ENCODE assay signal across 18 cellular contexts in genomic region chr4:81032174-81032551, GRCh38. TPM values are rescaled to one million over a fixed set of nuclear protein-coding genes. Genes with fewer than 3 reads are reported as not detected.
DNase-seq lines count a peak whose midpoint lies in the region; ATAC-seq and TF ChIP-seq lines count a peak whose summit lies in the region.
"Had no signal": no experiment of that assay in that cellular context is flagged by ENCODE, and none has a peak within 500 bp of the region (broad histone marks: within the 10 kb centered on the region; RNA-seq: fewer than 3 reads in every experiment).

No MANE protein-coding gene starts in this region.

- peaks cover 10% of the 10 kb centered on the region for H3K4me1 Mint-ChIP-seq in activated CD8-positive, alpha-beta memory T cell treated with anti-CD3 and anti-CD28 coated beads, Interleukin-2, amount 10 ng/mL, durations not matched to agents 7 days and 5 days
- H3K4me1 Mint-ChIP-seq in activated T-helper 17 cell treated with anti-CD3 and anti-CD28 coated beads, Interleukin-2, amount 50 U/mL, for 72 hours, result peaks cover 6% of the 10 kb centered on the region

- CTCF ChIA-PET in activated CD8-positive, alpha-beta memory T cell treated with anti-CD3 and anti-CD28 coated beads, Interleukin-2, amount 10 ng/mL, durations not matched to agents 7 days and 5 days (lab: Charles Lee), result interaction anchor here (0.6 kb wide), 1 partner anchor 1675 kb away, joined by 3 read pairs; no protein-coding TSS in a partner anchor

- H2BK120ac ChIP-seq in mesendoderm (ENCODE audit: low read depth, low read length), result no peak overlapping the region

- no peak overlapping the region for H3K18ac ChIP-seq in mesendoderm (ENCODE audit: low read length)

- H3K36me3 ChIP-seq in mesendoderm (ENCODE audit: control insufficient read depth, insufficient read depth, low read length) (no peaks in the 10 kb centered on the region), upper lobe of right lung (no peaks in the 10 kb centered on the region)
- H3K36me3 ChIP-seq: cardiac muscle cell, ovary had no signal

- no peak overlapping the region for H4K5ac ChIP-seq in mesendoderm (ENCODE audit: low read length)

- H3K56ac ChIP-seq in mesendoderm (ENCODE audit: low read length), result no peak overlapping the region

- H3K36me3 Mint-ChIP-seq in activated CD8-positive, alpha-beta memory T cell treated with anti-CD3 and anti-CD28 coated beads, Interleukin-2, amount 10 ng/mL, durations not matched to agents 7 days and 5 days, result peaks cover 1% of the 10 kb centered on the region
- no peaks in the 10 kb centered on the region for H3K36me3 Mint-ChIP-seq in activated T-helper 17 cell treated with anti-CD3 and anti-CD28 coated beads, Interleukin-2, amount 50 U/mL, for 72 hours (ENCODE audit: low read depth)

- no peaks in the 10 kb centered on the region for H3K9me3 Mint-ChIP-seq in activated CD8-positive, alpha-beta memory T cell treated with anti-CD3 and anti-CD28 coated beads, Interleukin-2, amount 10 ng/mL, durations not matched to agents 7 days and 5 days (ENCODE audit: low read depth)
- H3K9me3 Mint-ChIP-seq in activated T-helper 17 cell treated with anti-CD3 and anti-CD28 coated beads, Interleukin-2, amount 50 U/mL, for 72 hours, result no peaks in the 10 kb centered on the region
- H3K9me3 Mint-ChIP-seq: activated naive CD4-positive, alpha-beta T cell treated with anti-CD3 and anti-CD28 coated beads for 36 hours had no signal

- H3K79me1 ChIP-seq in mesendoderm (ENCODE audit: low read length), result no peaks in the 10 kb centered on the region

- intact Hi-C loops in upper lobe of right lung (cut with DNase I), result no loop called here

- H3K4me3 ChIP-seq in mesendoderm (ENCODE audit: low read length) (no peak overlapping the region), upper lobe of right lung (peak overlapping the region; percentile 49)
- H3K4me3 ChIP-seq: SK-N-MC had no signal

- H3K4ac ChIP-seq in mesendoderm (ENCODE audit: low read depth, low read length), result no peak overlapping the region

- H3K4me1 ChIP-seq in mesendoderm (ENCODE audit: control insufficient read depth, low read depth, low read length), result peaks cover 2% of the 10 kb centered on the region
- H3K4me1 ChIP-seq in upper lobe of right lung, result peaks cover 7% of the 10 kb centered on the region

- no peak overlapping the region for H3K4me3 Mint-ChIP-seq in activated CD8-positive, alpha-beta memory T cell treated with anti-CD3 and anti-CD28 coated beads, Interleukin-2, amount 10 ng/mL, durations not matched to agents 7 days and 5 days
- H3K4me3 Mint-ChIP-seq in activated T-helper 17 cell treated with anti-CD3 and anti-CD28 coated beads, Interleukin-2, amount 50 U/mL, for 72 hours, result peak overlapping the region; percentile 36

- H3K9me3 ChIP-seq in upper lobe of right lung, result no peaks in the 10 kb centered on the region
- H3K9me3 ChIP-seq: ovary had no signal

- no peak overlapping the region for H4K8ac ChIP-seq in mesendoderm (ENCODE audit: low read depth, low read length)

- H3K27me3 ChIP-seq in mesendoderm (ENCODE audit: insufficient read depth, low read length, poor library complexity) (peaks cover 14% of the 10 kb centered on the region), upper lobe of right lung (peaks cover 35% of the 10 kb centered on the region)
- H3K27me3 ChIP-seq: ovary had no signal

- H2BK5ac ChIP-seq in mesendoderm (ENCODE audit: low read length), result no peak overlapping the region

- no peak overlapping the region for H2AK5ac ChIP-seq in mesendoderm (ENCODE audit: low read length)

- TF ChIP-seq CTCF in upper lobe of right lung (IDR thresholded peaks at IDR 0.05), result no peak

- no peak for DNase-seq in activated CD8-positive, alpha-beta memory T cell treated with anti-CD3 and anti-CD28 coated beads, Interleukin-2, amount 10 ng/mL, durations not matched to agents 7 days and 5 days
- DNase-seq in activated CD8-positive, alpha-beta memory T cell treated with anti-CD3 and anti-CD28 coated beads, Interleukin-2, amount 50 U/mL, for 4 hours, result no peak
- peak; percentile 6 for DNase-seq in mesendoderm
- no peak for DNase-seq in upper lobe of right lung
- no peak for DNase-seq in NCI-H2081 treated with DMSO at 0.1 percent for 48 hours (lab: John Stamatoyannopoulos, UW)
- no peak for DNase-seq in NCI-H1930 (lab: John Stamatoyannopoulos, UW)
- DNase-seq in T-helper 9 cell, result no peak
- DNase-seq: activated naive CD4-positive, alpha-beta T cell treated with anti-CD3 and anti-CD28 coated beads for 36 hours; DND-41; NCI-H1105; ovary had no signal

- H3K27me3 Mint-ChIP-seq in activated CD8-positive, alpha-beta memory T cell treated with anti-CD3 and anti-CD28 coated beads, Interleukin-2, amount 10 ng/mL, durations not matched to agents 7 days and 5 days, result peaks cover 65% of the 10 kb centered on the region
- H3K27me3 Mint-ChIP-seq in activated T-helper 17 cell treated with anti-CD3 and anti-CD28 coated beads, Interleukin-2, amount 50 U/mL, for 72 hours, result peaks cover 53% of the 10 kb centered on the region

- no peak overlapping the region for H3K4me2 ChIP-seq in mesendoderm (ENCODE audit: low read length)

- WGBS in mesendoderm (ENCODE audit: extremely low coverage, insufficient coverage, low lambda C conversion rate), result no CpG with 5 or more reads among the region's 3 CpGs

- peak overlapping the region; percentile 17 for H3K27ac Mint-ChIP-seq in activated CD8-positive, alpha-beta memory T cell treated with anti-CD3 and anti-CD28 coated beads, Interleukin-2, amount 10 ng/mL, durations not matched to agents 7 days and 5 days
- H3K27ac Mint-ChIP-seq in activated T-helper 17 cell treated with anti-CD3 and anti-CD28 coated beads, Interleukin-2, amount 50 U/mL, for 72 hours, result no peak overlapping the region
- H3K27ac Mint-ChIP-seq: activated naive CD4-positive, alpha-beta T cell treated with anti-CD3 and anti-CD28 coated beads for 36 hours had no signal

- no peaks in the 10 kb centered on the region for H3K79me2 ChIP-seq in mesendoderm (ENCODE audit: control insufficient read depth, insufficient read depth, low read length)

- H3K27ac ChIP-seq in mesendoderm (ENCODE audit: low read depth, low read length) (no peak overlapping the region), upper lobe of right lung (no peak overlapping the region)
- H3K27ac ChIP-seq: cardiac muscle cell, SK-N-MC, VCaP had no signal

- H3K9ac ChIP-seq in mesendoderm (ENCODE audit: low read length), result no peak overlapping the region

- ATAC-seq in activated CD8-positive, alpha-beta memory T cell treated with anti-CD3 and anti-CD28 coated beads, Interleukin-2, amount 10 ng/mL, durations not matched to agents 7 days and 5 days, result no peak
- ATAC-seq in activated T-helper 17 cell treated with anti-CD3 and anti-CD28 coated beads, Interleukin-2, amount 50 U/mL, for 72 hours (replicated peaks), result no peak
- no peak for ATAC-seq in upper lobe of right lung
- ATAC-seq: HepG2 had no signal

- no peak overlapping the region for H2BK15ac ChIP-seq in mesendoderm (replicated peaks; ENCODE audit: low read depth)

- H3K23ac ChIP-seq in mesendoderm (ENCODE audit: low read length), result no peak overlapping the region

RNA-seq across cellular contexts. Expression of gene BMP3, which starts 1.7 kb away (rescaled TPM):
- total RNA-seq in activated CD8-positive, alpha-beta memory T cell treated with anti-CD3 and anti-CD28 coated beads, Interleukin-2, amount 10 ng/mL, durations not matched to agents 7 days and 5 days, result not detected
- under 1 TPM in 1 of 2 donors, not detected in 1; 0.05 TPM for total RNA-seq in activated T-helper 17 cell treated with anti-CD3 and anti-CD28 coated beads, Interleukin-2, amount 50 U/mL, for 72 hours
- polyA plus RNA-seq in mesendoderm (2013, experiment 1 of 2), result 0.03 TPM
- polyA plus RNA-seq in mesendoderm (2013, experiment 2 of 2), result 0.01 TPM
- 15.5 TPM for total RNA-seq in upper lobe of right lung
- total RNA-seq: activated naive CD4-positive, alpha-beta T cell treated with anti-CD3 and anti-CD28 coated beads for 36 hours; endothelial cell of umbilical vein; HepG2 had no signal
- polyA plus RNA-seq: cardiac muscle cell, endothelial cell of umbilical vein, HepG2, liver had no signal

Comparison
In these comparisons a context has a peak if more than half of its experiments do, and no peak if none do; other contexts are left out.
1. RNA of gene BMP3, which starts 1.7 kb away (total RNA-seq): 15.5 TPM in upper lobe of right lung (single experiment); 0.05 TPM in activated T-helper 17 cell treated with anti-CD3 and anti-CD28 coated beads, Interleukin-2, amount 50 U/mL, for 72 hours and not detected in activated CD8-positive, alpha-beta memory T cell treated with anti-CD3 and anti-CD28 coated beads, Interleukin-2, amount 10 ng/mL, durations not matched to agents 7 days and 5 days; every median in the first group is over 10 times any median in the second.